28 cellular contexts compared by ENCODE assay signal in genomic region chr4:127000846-127001245, GRCh38.
"Had no signal": no experiment of that assay in that cellular context is flagged by ENCODE, and none has a peak within 500 bp of the region (broad histone marks: within the 10 kb centered on the region; RNA-seq: fewer than 3 reads in every experiment).

No MANE protein-coding gene starts in this region.

- FAIRE-seq: frontal cortex had no signal

- H3K9me3 ChIP-seq: adrenal gland, body of pancreas, colonic mucosa, heart left ventricle had no signal

- H3K27me3 ChIP-seq: adrenal gland, body of pancreas, colonic mucosa, heart left ventricle had no signal

- H3K4me3 ChIP-seq: adrenal gland, body of pancreas, colonic mucosa, heart left ventricle had no signal

- H3K36me3 ChIP-seq: adrenal gland, colonic mucosa, heart left ventricle had no signal

- DNase-seq: activated CD4-positive, alpha-beta memory T cell treated with anti-CD3 and anti-CD28 coated beads for 36 hours; activated CD4-positive, alpha-beta T cell treated with anti-CD3 and anti-CD28 coated beads for 36 hours; activated CD4-positive, alpha-beta T cell treated with anti-CD3 and anti-CD28 coated beads, Interleukin-2, amount 10 ng/mL, durations not matched to agents 24 days and 14 days; activated CD4-positive, CD25-positive, alpha-beta regulatory T cell; activated CD4-positive, CD25-positive, alpha-beta regulatory T cell treated with anti-CD3 and anti-CD28 coated beads, Interleukin-2, amount 50 U/mL, for 72 hours; activated CD8-positive, alpha-beta memory T cell treated with anti-CD3 and anti-CD28 coated beads, Interleukin-2, amount 10 ng/mL, durations not matched to agents 7 days and 5 days; activated CD8-positive, alpha-beta memory T cell treated with anti-CD3 and anti-CD28 coated beads, Interleukin-2, amount 50 U/mL, for 4 hours; activated CD8-positive, alpha-beta T cell treated with anti-CD3 and anti-CD28 coated beads, Interleukin-2, amount 10 ng/mL, durations not matched to agents 7 days and 5 days; activated effector memory CD4-positive, alpha-beta T cell treated with anti-CD3 and anti-CD28 coated beads, Interleukin-2, amount 50 U/mL, for 16 hours; activated naive CD4-positive, alpha-beta T cell treated with anti-CD3 and anti-CD28 coated beads for 36 hours; activated naive CD8-positive, alpha-beta T cell treated with anti-CD3 and anti-CD28 coated beads for 36 hours; activated naive CD8-positive, alpha-beta T cell treated with anti-CD3 and anti-CD28 coated beads, Interleukin-2, amount 50 U/mL, for 24 hours; activated T-cell treated with anti-CD3 and anti-CD28 coated beads, Interleukin-2, amount 50 U/mL, for 1 hour; activated T-cell treated with anti-CD3 and anti-CD28 coated beads, Interleukin-2, amount 50 U/mL, for 48 hours; adrenal gland; amygdala; aorta; body of pancreas; caudate nucleus; colonic mucosa; effector CD8-positive, alpha-beta T cell; glutamatergic neuron; heart left ventricle; T-helper 1 cell; T-helper 17 cell; T1000 had no signal

- H3K4me1 ChIP-seq: adrenal gland, body of pancreas, colonic mucosa, heart left ventricle had no signal

- H3K27ac ChIP-seq: adrenal gland, body of pancreas, colonic mucosa, heart left ventricle had no signal

- ATAC-seq: activated CD4-positive, alpha-beta T cell treated with anti-CD3 and anti-CD28 coated beads for 36 hours; activated CD8-positive, alpha-beta memory T cell treated with anti-CD3 and anti-CD28 coated beads, Interleukin-2, amount 10 ng/mL, durations not matched to agents 7 days and 5 days; activated CD8-positive, alpha-beta T cell treated with anti-CD3 and anti-CD28 coated beads, Interleukin-2, amount 10 ng/mL, durations not matched to agents 7 days and 5 days; activated naive CD8-positive, alpha-beta T cell treated with anti-CD3 and anti-CD28 coated beads, Interleukin-2, amount 50 U/mL, for 24 hours; body of pancreas; esophagus mucosa; heart left ventricle; T-helper 17 cell had no signal
